Comparison of ENCODE assay signal across 1 cellular context in genomic region chr19:16185123-16185924, GRCh38.
TF ChIP-seq lines count a peak whose summit lies in the region.

Gene FAM32A (plus strand): TSS chr19:16185410. CDS start chr19:16185443, 33 bp downstream.

TF ChIP-seq in WTC11, 78 proteins besides CTCF, POLR2A, EP300 and RAD21 (continued from another document):
- TF ChIP-seq ZNF425 (CRISPR knock-in tag; conservative IDR thresholded peaks at IDR 0.05): no peak
- TF ChIP-seq, protein P1, sequence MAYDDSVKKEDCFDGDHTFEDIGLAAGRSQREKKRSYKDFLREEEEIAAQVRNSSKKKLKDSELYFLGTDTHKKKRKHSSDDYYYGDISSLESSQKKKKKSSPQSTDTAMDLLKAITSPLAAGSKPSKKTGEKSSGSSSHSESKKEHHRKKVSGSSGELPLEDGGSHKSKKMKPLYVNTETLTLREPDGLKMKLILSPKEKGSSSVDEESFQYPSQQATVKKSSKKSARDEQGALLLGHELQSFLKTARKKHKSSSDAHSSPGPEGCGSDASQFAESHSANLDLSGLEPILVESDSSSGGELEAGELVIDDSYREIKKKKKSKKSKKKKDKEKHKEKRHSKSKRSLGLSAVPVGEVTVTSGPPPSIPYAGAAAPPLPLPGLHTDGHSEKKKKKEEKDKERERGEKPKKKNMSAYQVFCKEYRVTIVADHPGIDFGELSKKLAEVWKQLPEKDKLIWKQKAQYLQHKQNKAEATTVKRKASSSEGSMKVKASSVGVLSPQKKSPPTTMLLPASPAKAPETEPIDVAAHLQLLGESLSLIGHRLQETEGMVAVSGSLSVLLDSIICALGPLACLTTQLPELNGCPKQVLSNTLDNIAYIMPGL (CRISPR knock-in tag; IDR thresholded peaks at IDR 0.05): 0 out of 2 replicates have a peak, but pooled peaks have one; percentile 47
- no peak for TF ChIP-seq CREM (CRISPR knock-in tag; IDR thresholded peaks at IDR 0.05)
- no peak for TF ChIP-seq SOX15 (CRISPR knock-in tag; IDR thresholded peaks at IDR 0.05)
- TF ChIP-seq USF1 (CRISPR knock-in tag; IDR thresholded peaks at IDR 0.05): no peak
- no peak for TF ChIP-seq ZNF396 (CRISPR knock-in tag; IDR thresholded peaks at IDR 0.05; ENCODE audit: borderline replicate concordance)
- TF ChIP-seq, protein P2, sequence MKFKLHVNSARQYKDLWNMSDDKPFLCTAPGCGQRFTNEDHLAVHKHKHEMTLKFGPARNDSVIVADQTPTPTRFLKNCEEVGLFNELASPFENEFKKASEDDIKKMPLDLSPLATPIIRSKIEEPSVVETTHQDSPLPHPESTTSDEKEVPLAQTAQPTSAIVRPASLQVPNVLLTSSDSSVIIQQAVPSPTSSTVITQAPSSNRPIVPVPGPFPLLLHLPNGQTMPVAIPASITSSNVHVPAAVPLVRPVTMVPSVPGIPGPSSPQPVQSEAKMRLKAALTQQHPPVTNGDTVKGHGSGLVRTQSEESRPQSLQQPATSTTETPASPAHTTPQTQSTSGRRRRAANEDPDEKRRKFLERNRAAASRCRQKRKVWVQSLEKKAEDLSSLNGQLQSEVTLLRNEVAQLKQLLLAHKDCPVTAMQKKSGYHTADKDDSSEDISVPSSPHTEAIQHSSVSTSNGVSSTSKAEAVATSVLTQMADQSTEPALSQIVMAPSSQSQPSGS (CRISPR knock-in tag; IDR thresholded peaks at IDR 0.05; ENCODE audit: borderline replicate concordance, low read depth): no peak
- TF ChIP-seq, protein P3, sequence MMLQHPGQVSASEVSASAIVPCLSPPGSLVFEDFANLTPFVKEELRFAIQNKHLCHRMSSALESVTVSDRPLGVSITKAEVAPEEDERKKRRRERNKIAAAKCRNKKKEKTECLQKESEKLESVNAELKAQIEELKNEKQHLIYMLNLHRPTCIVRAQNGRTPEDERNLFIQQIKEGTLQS (CRISPR knock-in tag; conservative IDR thresholded peaks at IDR 0.05): no peak
- TF ChIP-seq, protein P4, sequence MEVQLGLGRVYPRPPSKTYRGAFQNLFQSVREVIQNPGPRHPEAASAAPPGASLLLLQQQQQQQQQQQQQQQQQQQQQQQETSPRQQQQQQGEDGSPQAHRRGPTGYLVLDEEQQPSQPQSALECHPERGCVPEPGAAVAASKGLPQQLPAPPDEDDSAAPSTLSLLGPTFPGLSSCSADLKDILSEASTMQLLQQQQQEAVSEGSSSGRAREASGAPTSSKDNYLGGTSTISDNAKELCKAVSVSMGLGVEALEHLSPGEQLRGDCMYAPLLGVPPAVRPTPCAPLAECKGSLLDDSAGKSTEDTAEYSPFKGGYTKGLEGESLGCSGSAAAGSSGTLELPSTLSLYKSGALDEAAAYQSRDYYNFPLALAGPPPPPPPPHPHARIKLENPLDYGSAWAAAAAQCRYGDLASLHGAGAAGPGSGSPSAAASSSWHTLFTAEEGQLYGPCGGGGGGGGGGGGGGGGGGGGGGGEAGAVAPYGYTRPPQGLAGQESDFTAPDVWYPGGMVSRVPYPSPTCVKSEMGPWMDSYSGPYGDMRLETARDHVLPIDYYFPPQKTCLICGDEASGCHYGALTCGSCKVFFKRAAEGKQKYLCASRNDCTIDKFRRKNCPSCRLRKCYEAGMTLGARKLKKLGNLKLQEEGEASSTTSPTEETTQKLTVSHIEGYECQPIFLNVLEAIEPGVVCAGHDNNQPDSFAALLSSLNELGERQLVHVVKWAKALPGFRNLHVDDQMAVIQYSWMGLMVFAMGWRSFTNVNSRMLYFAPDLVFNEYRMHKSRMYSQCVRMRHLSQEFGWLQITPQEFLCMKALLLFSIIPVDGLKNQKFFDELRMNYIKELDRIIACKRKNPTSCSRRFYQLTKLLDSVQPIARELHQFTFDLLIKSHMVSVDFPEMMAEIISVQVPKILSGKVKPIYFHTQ (CRISPR knock-in tag; IDR thresholded peaks at IDR 0.05): no peak
- no peak for TF ChIP-seq JUN (CRISPR knock-in tag; IDR thresholded peaks at IDR 0.05)
- TF ChIP-seq ZNF232 (CRISPR knock-in tag; IDR thresholded peaks at IDR 0.05): no peak
- no peak for TF ChIP-seq ERG (CRISPR knock-in tag; IDR thresholded peaks at IDR 0.05)
- no peak for TF ChIP-seq NR2C2 (CRISPR knock-in tag; IDR thresholded peaks at IDR 0.05)
- no peak for TF ChIP-seq IRF2 (CRISPR knock-in tag; IDR thresholded peaks at IDR 0.05; ENCODE audit: borderline replicate concordance, low read depth)
- TF ChIP-seq ZNF317 (CRISPR knock-in tag; IDR thresholded peaks at IDR 0.05; ENCODE audit: borderline replicate concordance, low read depth): no peak
